Comparison of ENCODE assay signal across 8 cellular contexts in the genomic region with DNA sequence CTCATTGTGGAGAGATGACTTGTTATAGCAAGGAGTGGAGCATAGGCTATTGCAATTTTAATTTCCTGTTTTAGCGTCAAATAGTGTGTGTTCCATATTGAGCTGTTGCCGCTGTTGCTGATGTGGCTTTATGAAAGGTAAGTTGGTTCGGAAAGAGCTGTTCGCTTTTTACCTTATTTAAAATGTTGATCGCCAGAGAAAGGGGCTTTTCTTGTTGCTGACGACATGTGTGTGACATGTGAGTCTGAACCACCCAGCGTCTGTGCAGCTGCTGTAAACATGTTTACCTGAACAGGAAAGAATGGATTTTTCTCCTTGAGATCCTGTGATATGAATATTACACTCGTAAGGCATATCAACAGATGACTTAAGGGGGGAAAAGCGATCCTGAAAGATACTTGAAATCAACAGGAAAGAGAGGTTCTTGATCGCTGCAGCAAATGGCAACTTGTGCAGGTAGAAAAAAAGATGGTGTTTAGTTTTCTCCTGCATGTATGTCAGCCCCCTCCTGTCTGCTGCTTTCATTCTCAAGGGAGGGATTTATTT. TPM values are rescaled to one million over a fixed set of nuclear protein-coding genes. Genes with fewer than 3 reads are reported as not detected.
A peak's percentile ranks its signal among the peaks of the same experiment; 100 is the strongest.
DNase-seq lines count a peak whose midpoint lies in the region; ATAC-seq, FAIRE-seq and TF ChIP-seq lines count a peak whose summit lies in the region.

No MANE protein-coding gene starts in this region.

- TF ChIP-seq EP300 in sigmoid colon (IDR thresholded peaks at IDR 0.05) = no peak

- peaks cover 29% of the 10 kb centered on the region for H3K4me1 ChIP-seq in ACC112 (ENCODE audit: control insufficient read depth, insufficient read depth, low read length, unreplicated experiment)
- H3K4me1 ChIP-seq in sigmoid colon = peaks cover 0 to 55% (median 45%) of the 10 kb centered on the region in 4 donors

- no peaks in the 10 kb centered on the region for H3K9me3 ChIP-seq in sigmoid colon

- TF ChIP-seq POLR2A in GM12892 (IDR thresholded peaks at IDR 0.05; ENCODE audit: low read depth, low read length) (no peak), sigmoid colon (IDR thresholded peaks at IDR 0.05) (no peak)

- no peaks in the 10 kb centered on the region for H3K9me3 Mint-ChIP-seq in activated CD4-positive, alpha-beta T cell treated with anti-CD3 and anti-CD28 coated beads, Interleukin-2, amount 10 ng/mL, durations not matched to agents 24 days and 14 days

- DNase-seq in GM12892 (ENCODE audit: insufficient read length) = no peak
- peak; percentile 77 for DNase-seq in activated CD4-positive, alpha-beta T cell treated with anti-CD3 and anti-CD28 coated beads, Interleukin-2, amount 10 ng/mL, durations not matched to agents 24 days and 14 days
- peak; percentile 27 for DNase-seq in fibroblast of mammary gland (ENCODE audit: low read depth)
- DNase-seq in sigmoid colon = no peak
- DNase-seq in GM19240 (ENCODE audit: insufficient read length, low spot score) = no peak

- no peaks in the 10 kb centered on the region for H3K27me3 Mint-ChIP-seq in activated CD4-positive, alpha-beta T cell treated with anti-CD3 and anti-CD28 coated beads, Interleukin-2, amount 10 ng/mL, durations not matched to agents 24 days and 14 days

- H2AFZ ChIP-seq in ACC112 (ENCODE audit: low read length, unreplicated experiment) = peak overlapping the region; percentile 53

- FAIRE-seq in GM12892 (lab: Jason Lieb, UNC) = peak; percentile 84

- ATAC-seq in GM18870 (IDR thresholded peaks at IDR 0.05; ENCODE audit: unreplicated experiment) (no peak), GM21576 (IDR thresholded peaks at IDR 0.05; ENCODE audit: unreplicated experiment) (no peak)

- H3K36me3 ChIP-seq in ACC112 (ENCODE audit: insufficient read depth, low read length) = no peaks in the 10 kb centered on the region
- H3K36me3 ChIP-seq in sigmoid colon = no peaks in the 10 kb centered on the region

- peaks cover 91% of the 10 kb centered on the region for H3K79me2 ChIP-seq in ACC112 (ENCODE audit: control insufficient read depth, insufficient read depth, low read length, unreplicated experiment)

- 19% methylated on average over 10 of the region's 10 CpGs for WGBS in sigmoid colon, 2 donors

- H3K27ac Mint-ChIP-seq in activated CD4-positive, alpha-beta T cell treated with anti-CD3 and anti-CD28 coated beads, Interleukin-2, amount 10 ng/mL, durations not matched to agents 24 days and 14 days = peak overlapping the region; percentile 92

- H3K4me1 Mint-ChIP-seq in activated CD4-positive, alpha-beta T cell treated with anti-CD3 and anti-CD28 coated beads, Interleukin-2, amount 10 ng/mL, durations not matched to agents 24 days and 14 days = peaks cover 42% of the 10 kb centered on the region

- peak overlapping the region; percentile 87 for H3K4me3 ChIP-seq in ACC112 (ENCODE audit: low read depth, low read length)
- peak overlapping the region; percentile 82 for H3K4me3 ChIP-seq in fibroblast of mammary gland (ENCODE audit: control insufficient read depth, low read depth, low read length)
- H3K4me3 ChIP-seq in sigmoid colon = peak overlapping the region; percentile 78 to 98 (median 88)

- TF ChIP-seq CTCF in fibroblast of mammary gland (conservative IDR thresholded peaks at IDR 0.05; ENCODE audit: control insufficient read depth, insufficient read depth, low read depth, low read length) (no peak), sigmoid colon (IDR thresholded peaks at IDR 0.05) (no peak)

- H3K27ac ChIP-seq in ACC112 (ENCODE audit: low read depth, low read length) = no peak overlapping the region; the same call in 1 of the 2 replicates
- H3K27ac ChIP-seq in sigmoid colon = peak overlapping the region; percentile 97 to 99 (median 98)

- peak overlapping the region; percentile 96 for H3K4me3 Mint-ChIP-seq in activated CD4-positive, alpha-beta T cell treated with anti-CD3 and anti-CD28 coated beads, Interleukin-2, amount 10 ng/mL, durations not matched to agents 24 days and 14 days

- H3K27me3 ChIP-seq in ACC112 (ENCODE audit: insufficient read depth, low read length) = no peaks in the 10 kb centered on the region
- H3K27me3 ChIP-seq in sigmoid colon = no peaks in the 10 kb centered on the region

- H3K36me3 Mint-ChIP-seq in activated CD4-positive, alpha-beta T cell treated with anti-CD3 and anti-CD28 coated beads, Interleukin-2, amount 10 ng/mL, durations not matched to agents 24 days and 14 days (ENCODE audit: low read depth) = peaks cover 21% of the 10 kb centered on the region

- intact Hi-C loops in activated CD4-positive, alpha-beta T cell treated with anti-CD3 and anti-CD28 coated beads, Interleukin-2, amount 10 ng/mL, durations not matched to agents 24 days and 14 days (cut with micrococcal nuclease) = loop anchor here (2.0 to 5.0 kb wide), 2 partner anchors 439 to 486 kb away; no protein-coding TSS in a partner anchor
- intact Hi-C loops in sigmoid colon (cut with DNase I) = loop anchor here (2.0 to 5.0 kb wide), 4 partner anchors 171 to 537 kb away; no protein-coding TSS in a partner anchor

RNA-seq across cellular contexts. Expression of a gene that starts 2.5 kb away (rescaled TPM):
- polyA plus RNA-seq in GM12892 (2012; ENCODE audit: missing spikeins) = 19.9 TPM
- total RNA-seq in activated CD4-positive, alpha-beta T cell treated with anti-CD3 and anti-CD28 coated beads, Interleukin-2, amount 10 ng/mL, durations not matched to agents 24 days and 14 days = 71.9 and 79.0 TPM in 2 replicates
- 100 to 1,000 TPM; 215 to 255 (median 251) TPM for total RNA-seq in sigmoid colon
- 10 to 100 TPM in 2 of 3 donors, 1 to 10 TPM in 1; 5.5 to 16.2 (median 12.2) TPM for polyA plus RNA-seq in sigmoid colon

Comparison
In these comparisons a context has a peak if more than half of its experiments do, and no peak if none do; other contexts are left out.
1. DNase-seq: peak in activated CD4-positive, alpha-beta T cell treated with anti-CD3 and anti-CD28 coated beads, Interleukin-2, amount 10 ng/mL, durations not matched to agents 24 days and 14 days (single experiment) and fibroblast of mammary gland (single experiment); none in GM12892 (single experiment), sigmoid colon (single experiment) and GM19240 (single experiment).
2. Peak in every context shown above with its lines, with median percentiles within 50 percentile points of each other: H3K4me3 ChIP-seq.